ENCODE assay signal across 1 cellular context in genomic region chr10:5488272-5489161, GRCh38.
TF ChIP-seq lines count a peak whose summit lies in the region.

No MANE protein-coding gene starts in this region.

TF ChIP-seq in K562, 482 proteins besides CTCF, POLR2A, EP300 and RAD21 (continues in another document):
- TF ChIP-seq POLR2G (IDR thresholded peaks at IDR 0.05; ENCODE audit: low read depth, low read length) (no peak), ATF7 (IDR thresholded peaks at IDR 0.05) (0 out of 2 replicates have a peak, but pooled peaks have one; percentile 9), TEAD1 (CRISPR knock-in tag; IDR thresholded peaks at IDR 0.05) (no peak), ARID3B (CRISPR knock-in tag; IDR thresholded peaks at IDR 0.05; ENCODE audit: borderline replicate concordance) (no peak), ZNF444 (CRISPR knock-in tag; IDR thresholded peaks at IDR 0.05) (no peak), ZC3H11A (IDR thresholded peaks at IDR 0.05; ENCODE audit: low read depth, low read length) (no peak), COPS2 (conservative IDR thresholded peaks at IDR 0.05) (no peak), SIX5 (IDR thresholded peaks at IDR 0.05; ENCODE audit: borderline replicate concordance in 1 of 2, insufficient read depth in 1 of 2, low read depth in 1 of 2, low read length in 2 of 2) (no peak), FIP1L1 (IDR thresholded peaks at IDR 0.05; ENCODE audit: low read depth, low read length, poor library complexity, severe bottlenecking) (no peak), CREBBP (IDR thresholded peaks at IDR 0.05; ENCODE audit: low read depth, low read length) (no peak), HEY1 (CRISPR knock-in tag; IDR thresholded peaks at IDR 0.05; ENCODE audit: borderline replicate concordance) (no peak), RBM14 (IDR thresholded peaks at IDR 0.05; ENCODE audit: borderline replicate concordance, insufficient read depth, low read depth, low read length) (no peak), TRIM25 (IDR thresholded peaks at IDR 0.05; ENCODE audit: borderline replicate concordance) (no peak), SMARCA4 (IDR thresholded peaks at IDR 0.05) (no peak), POLR2AphosphoS2 (IDR thresholded peaks at IDR 0.05; ENCODE audit: low read length) (no peak), ZC3H4 (CRISPR knock-in tag; IDR thresholded peaks at IDR 0.05; ENCODE audit: borderline replicate concordance) (no peak), CAMTA2 (CRISPR knock-in tag; conservative IDR thresholded peaks at IDR 0.05) (no peak), ZNF12 (CRISPR knock-in tag; IDR thresholded peaks at IDR 0.05) (no peak), ATF3 (IDR thresholded peaks at IDR 0.05) (peak; percentile 37; the same call in 1 of the 2 replicates), ATF3 (CRISPR knock-in tag; conservative IDR thresholded peaks at IDR 0.05) (no peak), NR0B1 (IDR thresholded peaks at IDR 0.05; ENCODE audit: partially characterized antibody) (no peak), LARP7 (IDR thresholded peaks at IDR 0.05) (no peak), CTBP1 (IDR thresholded peaks at IDR 0.05; ENCODE audit: borderline replicate concordance) (0 out of 2 replicates have a peak, but pooled peaks have one; percentile 18), SRF (CRISPR knock-in tag; IDR thresholded peaks at IDR 0.05) (no peak), TCF3 (CRISPR knock-in tag; IDR thresholded peaks at IDR 0.05) (no peak), ZKSCAN3 (CRISPR knock-in tag; IDR thresholded peaks at IDR 0.05) (no peak), CEBPG (CRISPR knock-in tag; IDR thresholded peaks at IDR 0.05) (no peak), CEBPG (tag; conservative IDR thresholded peaks at IDR 0.05 in 1 of 2, IDR thresholded peaks at IDR 0.05 in 1 of 2) (no peak), ZNF586 (CRISPR knock-in tag; conservative IDR thresholded peaks at IDR 0.05) (no peak), CBX1 (IDR thresholded peaks at IDR 0.05; ENCODE audit: low read depth) (no peak), FOSL1 (tag; conservative IDR thresholded peaks at IDR 0.05) (0 out of 2 replicates have a peak, but pooled peaks have one; percentile 21), DMBX1 (CRISPR knock-in tag; IDR thresholded peaks at IDR 0.05; ENCODE audit: borderline replicate concordance) (no peak), BDP1 (IDR thresholded peaks at IDR 0.05; ENCODE audit: insufficient read depth, insufficient read length) (no peak), ZNF280B (CRISPR knock-in tag; IDR thresholded peaks at IDR 0.05) (no peak), ZEB2 (IDR thresholded peaks at IDR 0.05) (0 out of 2 replicates have a peak, but pooled peaks have one; percentile 26), NR1H2 (CRISPR knock-in tag; IDR thresholded peaks at IDR 0.05) (no peak), POLR2AphosphoS5 (IDR thresholded peaks at IDR 0.05; ENCODE audit: control insufficient read depth, insufficient read depth, low read depth, low read length) (no peak), ZSCAN29 (IDR thresholded peaks at IDR 0.05) (no peak), MAZ (CRISPR knock-in tag; conservative IDR thresholded peaks at IDR 0.05 in 1 of 2, IDR thresholded peaks at IDR 0.05 in 1 of 2) (no peak), RFX7 (CRISPR knock-in tag; IDR thresholded peaks at IDR 0.05) (no peak), ESRRB (CRISPR knock-in tag; IDR thresholded peaks at IDR 0.05; ENCODE audit: borderline replicate concordance) (no peak), SMAD4 (CRISPR knock-in tag; conservative IDR thresholded peaks at IDR 0.05) (0 out of 2 replicates have a peak, but pooled peaks have one; percentile 16), GATAD2B (IDR thresholded peaks at IDR 0.05; ENCODE audit: borderline replicate concordance) (no peak), SP1 (CRISPR knock-in tag; IDR thresholded peaks at IDR 0.05) (no peak), KAT7 (CRISPR knock-in tag; IDR thresholded peaks at IDR 0.05; ENCODE audit: borderline replicate concordance) (no peak), CBX2 (IDR thresholded peaks at IDR 0.05; ENCODE audit: insufficient read depth, low read length, poor library complexity, severe bottlenecking) (no peak), HDAC8 (tag; IDR thresholded peaks at IDR 0.05) (no peak), HDAC6 (IDR thresholded peaks at IDR 0.05; ENCODE audit: low read depth, low read length) (no peak), ZFP30 (CRISPR knock-in tag; IDR thresholded peaks at IDR 0.05; ENCODE audit: borderline replicate concordance) (no peak), HMBOX1 (IDR thresholded peaks at IDR 0.05) (no peak), ZNF217 (CRISPR knock-in tag; IDR thresholded peaks at IDR 0.05) (no peak), ID3 (CRISPR knock-in tag; IDR thresholded peaks at IDR 0.05) (no peak), ID3 (tag; IDR thresholded peaks at IDR 0.05) (no peak), POLR2H (tag; IDR thresholded peaks at IDR 0.05; ENCODE audit: low read depth) (no peak), MCM2 (IDR thresholded peaks at IDR 0.05; ENCODE audit: low read depth) (no peak), TCF7L2 (IDR thresholded peaks at IDR 0.05; ENCODE audit: low read depth, low read length) (no peak), HIVEP1 (CRISPR knock-in tag; IDR thresholded peaks at IDR 0.05) (no peak), ZNF197 (CRISPR knock-in tag; IDR thresholded peaks at IDR 0.05; ENCODE audit: low read depth) (no peak), THRB (CRISPR knock-in tag; conservative IDR thresholded peaks at IDR 0.05) (no peak)
- TF ChIP-seq, protein P1, sequence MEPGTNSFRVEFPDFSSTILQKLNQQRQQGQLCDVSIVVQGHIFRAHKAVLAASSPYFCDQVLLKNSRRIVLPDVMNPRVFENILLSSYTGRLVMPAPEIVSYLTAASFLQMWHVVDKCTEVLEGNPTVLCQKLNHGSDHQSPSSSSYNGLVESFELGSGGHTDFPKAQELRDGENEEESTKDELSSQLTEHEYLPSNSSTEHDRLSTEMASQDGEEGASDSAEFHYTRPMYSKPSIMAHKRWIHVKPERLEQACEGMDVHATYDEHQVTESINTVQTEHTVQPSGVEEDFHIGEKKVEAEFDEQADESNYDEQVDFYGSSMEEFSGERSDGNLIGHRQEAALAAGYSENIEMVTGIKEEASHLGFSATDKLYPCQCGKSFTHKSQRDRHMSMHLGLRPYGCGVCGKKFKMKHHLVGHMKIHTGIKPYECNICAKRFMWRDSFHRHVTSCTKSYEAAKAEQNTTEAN (CRISPR knock-in tag; IDR thresholded peaks at IDR 0.05), result no peak
- TF ChIP-seq, protein P2, sequence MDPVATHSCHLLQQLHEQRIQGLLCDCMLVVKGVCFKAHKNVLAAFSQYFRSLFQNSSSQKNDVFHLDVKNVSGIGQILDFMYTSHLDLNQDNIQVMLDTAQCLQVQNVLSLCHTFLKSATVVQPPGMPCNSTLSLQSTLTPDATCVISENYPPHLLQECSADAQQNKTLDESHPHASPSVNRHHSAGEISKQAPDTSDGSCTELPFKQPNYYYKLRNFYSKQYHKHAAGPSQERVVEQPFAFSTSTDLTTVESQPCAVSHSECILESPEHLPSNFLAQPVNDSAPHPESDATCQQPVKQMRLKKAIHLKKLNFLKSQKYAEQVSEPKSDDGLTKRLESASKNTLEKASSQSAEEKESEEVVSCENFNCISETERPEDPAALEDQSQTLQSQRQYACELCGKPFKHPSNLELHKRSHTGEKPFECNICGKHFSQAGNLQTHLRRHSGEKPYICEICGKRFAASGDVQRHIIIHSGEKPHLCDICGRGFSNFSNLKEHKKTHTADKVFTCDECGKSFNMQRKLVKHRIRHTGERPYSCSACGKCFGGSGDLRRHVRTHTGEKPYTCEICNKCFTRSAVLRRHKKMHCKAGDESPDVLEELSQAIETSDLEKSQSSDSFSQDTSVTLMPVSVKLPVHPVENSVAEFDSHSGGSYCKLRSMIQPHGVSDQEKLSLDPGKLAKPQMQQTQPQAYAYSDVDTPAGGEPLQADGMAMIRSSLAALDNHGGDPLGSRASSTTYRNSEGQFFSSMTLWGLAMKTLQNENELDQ (CRISPR knock-in tag; IDR thresholded peaks at IDR 0.05; ENCODE audit: borderline replicate concordance), result no peak
